In the genomic region with DNA sequence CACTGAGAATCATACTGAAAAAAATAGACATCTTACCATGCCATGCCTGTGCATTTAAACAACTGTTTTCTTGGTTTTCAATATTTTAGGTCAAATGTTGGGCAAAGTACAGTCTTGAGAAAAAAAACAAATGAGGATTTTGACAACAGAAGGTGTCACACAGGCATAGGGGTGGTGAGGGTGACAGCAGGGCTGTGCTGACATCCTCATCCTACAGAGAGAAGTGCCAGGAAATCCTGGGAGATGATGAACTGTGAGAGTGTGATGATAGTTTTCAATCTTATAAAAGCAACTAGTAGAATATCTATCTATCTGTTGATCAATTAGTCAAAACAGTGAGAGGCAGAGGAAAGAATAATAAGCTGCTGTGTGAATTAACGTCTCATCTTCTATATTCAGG, we compare ENCODE assay signal across 24 cellular contexts. TPM values are rescaled to one million over a fixed set of nuclear protein-coding genes. Genes with fewer than 3 reads are reported as not detected.
DNase-seq lines count a peak whose midpoint lies in the region; ATAC-seq and TF ChIP-seq lines count a peak whose summit lies in the region.
"Had no signal": no experiment of that assay in that cellular context is flagged by ENCODE, and none has a peak within 500 bp of the region (broad histone marks: within the 10 kb centered on the region; RNA-seq: fewer than 3 reads in every experiment).

No MANE protein-coding gene starts in this region.

- H3F3A ChIP-seq in GM23338 (replicated peaks; ENCODE audit: low read depth): no peaks in the 10 kb centered on the region

- H3K4me2 ChIP-seq in GM23338 (no peak overlapping the region; the same call in 1 of the 2 replicates), trophoblast cell (ENCODE audit: low read length) (no peak overlapping the region)
- H3K4me2 ChIP-seq: A549 had no signal

- peaks cover 10% of the 10 kb centered on the region for H3K9me2 ChIP-seq in GM23338 (ENCODE audit: insufficient read depth)

- no peaks in the 10 kb centered on the region for H3K27me3 Mint-ChIP-seq in GM23338 (ENCODE audit: insufficient read depth, low read depth, poor library complexity)
- peaks cover 10% of the 10 kb centered on the region for H3K27me3 Mint-ChIP-seq in chondrocyte (ENCODE audit: low read depth)
- H3K27me3 Mint-ChIP-seq: IgD-negative memory B cell had no signal

- H3K4me3 Mint-ChIP-seq in GM23338 (no peak overlapping the region), chondrocyte (ENCODE audit: unreplicated experiment) (no peak overlapping the region)
- H3K4me3 Mint-ChIP-seq: CD4-positive, alpha-beta T cell; IgD-negative memory B cell had no signal

- no peaks in the 10 kb centered on the region for H3K79me1 ChIP-seq in trophoblast cell (ENCODE audit: low read length)

- H3K23ac ChIP-seq in trophoblast cell (ENCODE audit: low read length): no peak overlapping the region

- no peaks in the 10 kb centered on the region for H3K36me3 Mint-ChIP-seq in GM23338 (ENCODE audit: low read depth)
- no peaks in the 10 kb centered on the region for H3K36me3 Mint-ChIP-seq in chondrocyte (ENCODE audit: low read depth)
- H3K36me3 Mint-ChIP-seq: IgD-negative memory B cell had no signal

- H4K12ac ChIP-seq in trophoblast cell (ENCODE audit: low read depth, low read length): no peak overlapping the region

- H3K27me3 ChIP-seq in GM23338 (ENCODE audit: insufficient read depth): no peaks in the 10 kb centered on the region
- no peaks in the 10 kb centered on the region for H3K27me3 ChIP-seq in HUES64 (ENCODE audit: insufficient read depth, low read length)
- no peaks in the 10 kb centered on the region for H3K27me3 ChIP-seq in trophoblast cell (ENCODE audit: insufficient read depth, low read length)

- peaks cover 37% of the 10 kb centered on the region for H3K4me1 Mint-ChIP-seq in GM23338
- peaks cover 7% of the 10 kb centered on the region for H3K4me1 Mint-ChIP-seq in chondrocyte (ENCODE audit: low read depth)

- no peak overlapping the region for H4K8ac ChIP-seq in trophoblast cell (ENCODE audit: low read depth, low read length)

- H3K4me3 ChIP-seq in GM23338: no peak overlapping the region
- H3K4me3 ChIP-seq in HUES64 (ENCODE audit: low read length): no peak overlapping the region
- H3K4me3 ChIP-seq in trophoblast cell (ENCODE audit: low read depth, low read length): no peak overlapping the region
- H3K4me3 ChIP-seq: A549, GM23248 had no signal

- H3K27ac ChIP-seq in GM23338 (ENCODE audit: low read depth): peak overlapping the region; percentile 47; the same call in 1 of the 2 replicates
- peak overlapping the region; percentile 63; the same call in 1 of the 2 replicates for H3K27ac ChIP-seq in HUES64 (ENCODE audit: low read depth, low read length)
- H3K27ac ChIP-seq in trophoblast cell (ENCODE audit: low read depth, low read length): no peak overlapping the region
- H3K27ac ChIP-seq: 22Rv1, A549, C4-2B, GM23248 had no signal

- no peak overlapping the region for H3K14ac ChIP-seq in trophoblast cell (ENCODE audit: low read length)

- H2BK120ac ChIP-seq in trophoblast cell (ENCODE audit: insufficient read depth, low read length, poor library complexity): no peak overlapping the region

- no peaks in the 10 kb centered on the region for H4K20me1 ChIP-seq in GM23338 (replicated peaks; ENCODE audit: insufficient read depth)

- peak; percentile 68 for ATAC-seq in GM23338
- no peak for ATAC-seq in HG02571 (IDR thresholded peaks at IDR 0.05; ENCODE audit: unreplicated experiment)
- ATAC-seq: A549, HepG2 had no signal

- no CpG with 5 or more reads among the region's 1 CpG for WGBS in HUES64
- no CpG with 5 or more reads among the region's 1 CpG for WGBS in trophoblast cell (ENCODE audit: extremely low coverage, insufficient coverage, insufficient read length)

- no peak overlapping the region for H2BK12ac ChIP-seq in trophoblast cell (ENCODE audit: low read length)

- H3K36me3 ChIP-seq in GM23338 (ENCODE audit: insufficient read depth): no peaks in the 10 kb centered on the region
- H3K36me3 ChIP-seq in HUES64 (ENCODE audit: insufficient read depth, low read length): no peaks in the 10 kb centered on the region
- no peaks in the 10 kb centered on the region for H3K36me3 ChIP-seq in trophoblast cell (ENCODE audit: control insufficient read depth in 1 of 2, insufficient read depth in 2 of 2, low read length in 2 of 2)

- TF ChIP-seq CTCF in GM23338 (conservative IDR thresholded peaks at IDR 0.05; ENCODE audit: low read depth in 2 of 2) (no peak), chondrocyte (IDR thresholded peaks at IDR 0.05) (no peak)

- H3K9me3 ChIP-seq in HUES64 (ENCODE audit: insufficient read depth, low read depth, low read length) (no peaks in the 10 kb centered on the region), trophoblast cell (ENCODE audit: insufficient read depth, low read depth, low read length) (peaks cover 3% of the 10 kb centered on the region)
- H3K9me3 ChIP-seq: A549 had no signal

- H3K18ac ChIP-seq in trophoblast cell (ENCODE audit: low read length): no peak overlapping the region

- H2BK5ac ChIP-seq in trophoblast cell (ENCODE audit: low read depth, low read length, poor library complexity): no peak overlapping the region

- H3K9me3 Mint-ChIP-seq in GM23338 (no peaks in the 10 kb centered on the region), chondrocyte (ENCODE audit: low read depth) (no peaks in the 10 kb centered on the region)
- H3K9me3 Mint-ChIP-seq: CD4-positive, alpha-beta T cell; IgD-negative memory B cell had no signal

- no peak overlapping the region for H3K4ac ChIP-seq in trophoblast cell (ENCODE audit: low read depth, low read length)

- peaks cover 13% of the 10 kb centered on the region; the same call in 1 of the 2 replicates for H3K4me1 ChIP-seq in GM23338 (ENCODE audit: insufficient read depth)
- peaks cover 10% of the 10 kb centered on the region for H3K4me1 ChIP-seq in HUES64 (ENCODE audit: insufficient read depth, low read length)
- no peaks in the 10 kb centered on the region for H3K4me1 ChIP-seq in trophoblast cell (ENCODE audit: control insufficient read depth in 1 of 2, insufficient read depth in 2 of 2, low read length in 2 of 2)
- H3K4me1 ChIP-seq: Caco-2 had no signal

- H3K79me2 ChIP-seq in GM23338 (replicated peaks; ENCODE audit: insufficient read depth) (no peaks in the 10 kb centered on the region), trophoblast cell (ENCODE audit: control insufficient read depth, insufficient read depth, low read length, poor library complexity) (no peaks in the 10 kb centered on the region)

- H3K9ac ChIP-seq in HUES64 (ENCODE audit: low read depth, low read length) (no peak overlapping the region), trophoblast cell (ENCODE audit: low read length) (no peak overlapping the region)
- H3K9ac ChIP-seq: GM23248 had no signal

- H2AFZ ChIP-seq in GM23338 (peak overlapping the region; percentile 33; the same call in 1 of the 2 replicates), trophoblast cell (ENCODE audit: insufficient read depth, low read length, poor library complexity) (no peak overlapping the region)
- H2AFZ ChIP-seq: GM23248 had no signal

- H4K91ac ChIP-seq in trophoblast cell (ENCODE audit: low read depth, low read length): no peak overlapping the region

- H2AK5ac ChIP-seq in trophoblast cell (ENCODE audit: low read length): no peak overlapping the region

- no peak for DNase-seq in GM23338 (ENCODE audit: low spot score)
- no peak for DNase-seq in chondrocyte (ENCODE audit: low spot score)
- peak; percentile 70 to 82 for DNase-seq in trophoblast cell
- DNase-seq in hepatic stellate cell (ENCODE audit: low spot score): no peak
- no peak for DNase-seq in dermis blood vessel endothelial cell
- DNase-seq: AML-193; Caco-2; CD4-positive, alpha-beta T cell; DMS153; DMS79; GDM1; H7; KBM-7 had no signal

- H3K27ac Mint-ChIP-seq in GM23338 (peak overlapping the region; percentile 9; the same call in 1 of the 2 replicates), chondrocyte (ENCODE audit: unreplicated experiment) (peak overlapping the region; percentile 71)
- H3K27ac Mint-ChIP-seq: CD4-positive, alpha-beta T cell; IgD-negative memory B cell had no signal

TF ChIP-seq in GM23338, 12 proteins besides CTCF, POLR2A, EP300 and RAD21:
- no peak for TF ChIP-seq ZNF114 (CRISPR knock-in tag; IDR thresholded peaks at IDR 0.05)
TF ChIP-seq in GM23338: peak in this region for 0.

RNA-seq across cellular contexts. Expression of a gene that starts 23.9 kb away (rescaled TPM):
- not detected in 2 replicates for total RNA-seq in GM23338 (2014; rRNA removed; shearing (Covaris generic))
- polyA plus RNA-seq in GM23338 (2016; fragmentation: Nextera tagmentation; extraction: Ambion mirVana): not detected in 2 replicates
- polyA plus RNA-seq in HUES64 (2013, experiment 1 of 2): not detected
- not detected for polyA plus RNA-seq in HUES64 (2013, experiment 2 of 2)
- total RNA-seq in chondrocyte: not detected in 3 replicates
- not detected in 2 replicates for polyA plus RNA-seq in trophoblast cell (2013)
- not detected in 2 replicates for total RNA-seq in dermis blood vessel endothelial cell
- total RNA-seq: Caco-2; CD4-positive, alpha-beta T cell; Daoy; GM23248; H7; HepG2; HT-29 had no signal
- polyA plus RNA-seq: A549, BJ, GM23248, HepG2, IgD-negative memory B cell had no signal

RNA-seq across cellular contexts. Expression of a gene that starts 53.4 kb away (rescaled TPM):
- total RNA-seq in GM23338 (2014; rRNA removed; shearing (Covaris generic)): not detected in 2 replicates
- not detected in 2 replicates for polyA plus RNA-seq in GM23338 (2016; fragmentation: Nextera tagmentation; extraction: Ambion mirVana)
- not detected for polyA plus RNA-seq in HUES64 (2013, experiment 1 of 2)
- polyA plus RNA-seq in HUES64 (2013, experiment 2 of 2): not detected
- total RNA-seq in chondrocyte: not detected in 3 replicates
- not detected in 2 replicates for polyA plus RNA-seq in trophoblast cell (2013)
- not detected in 2 replicates for total RNA-seq in dermis blood vessel endothelial cell
- total RNA-seq: Caco-2; CD4-positive, alpha-beta T cell; Daoy; GM23248; H7; HT-29 had no signal
- polyA plus RNA-seq: A549, BJ, GM23248, HepG2, IgD-negative memory B cell had no signal

Comparison
In these comparisons a context has a peak if more than half of its experiments do, and no peak if none do; other contexts are left out.
1. DNase-seq: peak in trophoblast cell (2 of 2); none in GM23338 (single experiment), chondrocyte (single experiment), hepatic stellate cell (single experiment) and dermis blood vessel endothelial cell (single experiment).